In genomic region chr7:1099637-1100036, GRCh38 we compare ENCODE assay signal across 28 cellular contexts. TPM values are rescaled to one million over a fixed set of nuclear protein-coding genes. Genes with fewer than 3 reads are reported as not detected.
"Had no signal": no experiment of that assay in that cellular context is flagged by ENCODE, and none has a peak within 500 bp of the region (broad histone marks: within the 10 kb centered on the region; RNA-seq: fewer than 3 reads in every experiment).

No MANE protein-coding gene starts in this region.

- H3K9me3 Mint-ChIP-seq: activated CD8-positive, alpha-beta T cell treated with anti-CD3 and anti-CD28 coated beads for 36 hours; activated T-helper 2 cell treated with anti-CD3 and anti-CD28 coated beads, Interferon-gamma antibody, Interleukin-2, Interleukin-4, amounts not matched to agents 10 μg/mL and 5 μg/mL and 100 μg/mL, durations not matched to agents 14 hours and 24 hours and 36 hours; immature natural killer cell had no signal

- H3K27ac ChIP-seq: coronary artery, gastroesophageal sphincter, right lobe of liver, thyroid gland, upper lobe of right lung had no signal

- H3K27ac Mint-ChIP-seq: activated B cell treated with CpG ODN at 0.5 μM for 24 hours; activated CD8-positive, alpha-beta memory T cell treated with anti-CD3 and anti-CD28 coated beads, Interleukin-2, amount 10 ng/mL, durations not matched to agents 7 days and 5 days; activated CD8-positive, alpha-beta T cell treated with anti-CD3 and anti-CD28 coated beads for 36 hours; activated T-helper 2 cell treated with anti-CD3 and anti-CD28 coated beads, Interferon-gamma antibody, Interleukin-2, Interleukin-4, amounts not matched to agents 10 μg/mL and 5 μg/mL and 100 μg/mL, durations not matched to agents 14 hours and 24 hours and 36 hours; immature natural killer cell; mesothelial cell of epicardium had no signal

- H3K4me3 Mint-ChIP-seq: activated B cell treated with CpG ODN at 0.5 μM for 24 hours; activated CD8-positive, alpha-beta memory T cell treated with anti-CD3 and anti-CD28 coated beads, Interleukin-2, amount 10 ng/mL, durations not matched to agents 7 days and 5 days; activated CD8-positive, alpha-beta T cell treated with anti-CD3 and anti-CD28 coated beads for 36 hours; immature natural killer cell; mesothelial cell of epicardium; naive thymus-derived CD8-positive, alpha-beta T cell had no signal

- H3K27me3 Mint-ChIP-seq: activated B cell treated with CpG ODN at 0.5 μM for 24 hours; activated CD8-positive, alpha-beta memory T cell treated with anti-CD3 and anti-CD28 coated beads, Interleukin-2, amount 10 ng/mL, durations not matched to agents 7 days and 5 days; activated CD8-positive, alpha-beta T cell treated with anti-CD3 and anti-CD28 coated beads for 36 hours; naive thymus-derived CD8-positive, alpha-beta T cell had no signal

- H3K4me1 Mint-ChIP-seq: immature natural killer cell had no signal

- FAIRE-seq: kidney had no signal

- ATAC-seq: activated CD8-positive, alpha-beta memory T cell treated with anti-CD3 and anti-CD28 coated beads, Interleukin-2, amount 10 ng/mL, durations not matched to agents 7 days and 5 days; activated CD8-positive, alpha-beta T cell treated with anti-CD3 and anti-CD28 coated beads for 36 hours; activated naive CD4-positive, alpha-beta T cell treated with anti-CD3 and anti-CD28 coated beads, Interleukin-2, amount 50 U/mL, for 72 hours; gastroesophageal sphincter; naive thymus-derived CD8-positive, alpha-beta T cell; right lobe of liver; stimulated activated naive CD8-positive, alpha-beta T cell treated with anti-CD3 and anti-CD28 coated beads, Interleukin-15, Interleukin-2, amounts not matched to agents 100 U/mL and 50 U/mL, for 24 hours; upper lobe of right lung had no signal

- DNase-seq: activated B cell treated with CpG ODN at 0.5 μM for 24 hours; activated CD4-positive, alpha-beta T cell treated with anti-CD3 and anti-CD28 coated beads, Interleukin-2, amount 50 U/mL, for 1 hour; activated CD8-positive, alpha-beta memory T cell treated with anti-CD3 and anti-CD28 coated beads, Interleukin-2, amount 10 ng/mL, durations not matched to agents 7 days and 5 days; activated CD8-positive, alpha-beta T cell treated with anti-CD3 and anti-CD28 coated beads for 36 hours; activated T-cell treated with anti-CD3 and anti-CD28 coated beads, Interleukin-2, amount 50 U/mL, for 48 hours; anterior cingulate cortex; dorsolateral prefrontal cortex; effector memory CD4-positive, alpha-beta T cell; erythroblast; head of caudate nucleus; hippocampal formation; immature natural killer cell; naive thymus-derived CD8-positive, alpha-beta T cell; right lobe of liver; stimulated activated CD4-positive, alpha-beta T cell treated with anti-CD3 and anti-CD28 coated beads, Interleukin-12 subunit alpha, Interleukin-12 subunit beta, amount 100 ng/mL, for 4 hours; stimulated activated CD4-positive, alpha-beta T cell treated with anti-CD3 and anti-CD28 coated beads, Interleukin-4, amount 100 ng/mL, for 1 hour; stimulated activated naive CD8-positive, alpha-beta T cell treated with anti-CD3 and anti-CD28 coated beads, Interleukin-15, Interleukin-2, amounts not matched to agents 100 U/mL and 50 U/mL, for 24 hours; substantia nigra; T-helper 2 cell; thyroid gland; upper lobe of right lung had no signal

RNA-seq across cellular contexts. Expression of gene GPER1, which starts 11.7 kb away (rescaled TPM):
- total RNA-seq: activated CD8-positive, alpha-beta memory T cell treated with anti-CD3 and anti-CD28 coated beads, Interleukin-2, amount 10 ng/mL, durations not matched to agents 7 days and 5 days; activated naive CD4-positive, alpha-beta T cell treated with anti-CD3 and anti-CD28 coated beads, Interleukin-2, amount 50 U/mL, for 72 hours had no signal

RNA-seq across cellular contexts. Expression of gene GPR146, which starts 55.3 kb away (rescaled TPM):
- total RNA-seq: fibroblast of villous mesenchyme had no signal
